In genomic region chr6:52186480-52186879, GRCh38 we compare ENCODE assay signal across 17 cellular contexts. TPM values are rescaled to one million over a fixed set of nuclear protein-coding genes. Genes with fewer than 3 reads are reported as not detected.
DNase-seq lines count a peak whose midpoint lies in the region; ATAC-seq lines count a peak whose summit lies in the region.
"Had no signal": no experiment of that assay in that cellular context is flagged by ENCODE, and none has a peak within 500 bp of the region (broad histone marks: within the 10 kb centered on the region; RNA-seq: fewer than 3 reads in every experiment).

No MANE protein-coding gene starts in this region.

- no peaks in the 10 kb centered on the region for H3K9me3 Mint-ChIP-seq in activated T-cell treated with anti-CD3 and anti-CD28 coated beads, Interleukin-2, amount 50 U/mL, for 4 hours
- no peaks in the 10 kb centered on the region for H3K9me3 Mint-ChIP-seq in activated CD8-positive, alpha-beta memory T cell treated with anti-CD3 and anti-CD28 coated beads, Interleukin-2, amount 10 ng/mL, durations not matched to agents 7 days and 5 days (ENCODE audit: low read depth)

- H3K4me1 Mint-ChIP-seq in activated T-cell treated with anti-CD3 and anti-CD28 coated beads, Interleukin-2, amount 50 U/mL, for 4 hours (ENCODE audit: low read depth), result peaks cover 5% of the 10 kb centered on the region
- peaks cover under 1% of the 10 kb centered on the region for H3K4me1 Mint-ChIP-seq in activated CD8-positive, alpha-beta memory T cell treated with anti-CD3 and anti-CD28 coated beads, Interleukin-2, amount 10 ng/mL, durations not matched to agents 7 days and 5 days
- H3K4me1 Mint-ChIP-seq: CD4-positive, CD25-positive, alpha-beta regulatory T cell had no signal

- CTCF ChIA-PET in activated CD8-positive, alpha-beta memory T cell treated with anti-CD3 and anti-CD28 coated beads, Interleukin-2, amount 10 ng/mL, durations not matched to agents 7 days and 5 days (lab: Charles Lee), result interaction anchor here (1.3 kb wide), 1 partner anchor 77 kb away, joined by 3 read pairs; no protein-coding TSS in a partner anchor

- H3K36me3 Mint-ChIP-seq in activated T-cell treated with anti-CD3 and anti-CD28 coated beads, Interleukin-2, amount 50 U/mL, for 4 hours (ENCODE audit: insufficient read depth), result peaks cover 1% of the 10 kb centered on the region
- no peaks in the 10 kb centered on the region for H3K36me3 Mint-ChIP-seq in activated CD8-positive, alpha-beta memory T cell treated with anti-CD3 and anti-CD28 coated beads, Interleukin-2, amount 10 ng/mL, durations not matched to agents 7 days and 5 days
- H3K36me3 Mint-ChIP-seq: activated naive CD8-positive, alpha-beta T cell; CD4-positive, CD25-positive, alpha-beta regulatory T cell had no signal

- DNase-seq in activated T-cell treated with anti-CD3 and anti-CD28 coated beads, Interleukin-2, amount 50 U/mL, for 4 hours, result no peak
- DNase-seq in activated T-cell treated with anti-CD3 and anti-CD28 coated beads for 4 hours, result no peak
- DNase-seq in G401 (ENCODE audit: low spot score), result no peak
- DNase-seq in activated CD8-positive, alpha-beta memory T cell treated with anti-CD3 and anti-CD28 coated beads, Interleukin-2, amount 10 ng/mL, durations not matched to agents 7 days and 5 days, result no peak
- DNase-seq in effector CD8-positive, alpha-beta T cell (lab: John Stamatoyannopoulos, UW), result no peak
- DNase-seq in HK-2 (ENCODE audit: unreplicated experiment), result no peak
- DNase-seq: CD4-positive, CD25-positive, alpha-beta regulatory T cell; central memory CD4-positive, alpha-beta T cell; gastrocnemius medialis; midbrain; NCI-H146; NCI-H524 treated with DMSO at 0.1 percent for 48 hours; ovary; testis had no signal

- in situ Hi-C loops in G401 (cut with HindIII; ENCODE audit: low sequenced_read_pairs), result no loop called here

- no peak overlapping the region for H3K27ac Mint-ChIP-seq in activated CD8-positive, alpha-beta memory T cell treated with anti-CD3 and anti-CD28 coated beads, Interleukin-2, amount 10 ng/mL, durations not matched to agents 7 days and 5 days
- H3K27ac Mint-ChIP-seq: activated naive CD8-positive, alpha-beta T cell; CD4-positive, CD25-positive, alpha-beta regulatory T cell had no signal

- peak overlapping the region; percentile 20 for H3K4me3 Mint-ChIP-seq in activated T-cell treated with anti-CD3 and anti-CD28 coated beads, Interleukin-2, amount 50 U/mL, for 4 hours
- H3K4me3 Mint-ChIP-seq in activated CD8-positive, alpha-beta memory T cell treated with anti-CD3 and anti-CD28 coated beads, Interleukin-2, amount 10 ng/mL, durations not matched to agents 7 days and 5 days, result no peak overlapping the region
- H3K4me3 Mint-ChIP-seq: activated naive CD8-positive, alpha-beta T cell; CD4-positive, CD25-positive, alpha-beta regulatory T cell had no signal

- H3K27me3 Mint-ChIP-seq in activated T-cell treated with anti-CD3 and anti-CD28 coated beads, Interleukin-2, amount 50 U/mL, for 4 hours (ENCODE audit: low read depth), result peaks cover 26% of the 10 kb centered on the region
- peaks cover 78% of the 10 kb centered on the region for H3K27me3 Mint-ChIP-seq in activated CD8-positive, alpha-beta memory T cell treated with anti-CD3 and anti-CD28 coated beads, Interleukin-2, amount 10 ng/mL, durations not matched to agents 7 days and 5 days

- no peak for ATAC-seq in activated T-cell treated with anti-CD3 and anti-CD28 coated beads, Interleukin-2, amount 50 U/mL, for 4 hours
- peak; percentile 86 for ATAC-seq in GM21723 (IDR thresholded peaks at IDR 0.05; ENCODE audit: unreplicated experiment)
- ATAC-seq in HG03159 (IDR thresholded peaks at IDR 0.05; ENCODE audit: unreplicated experiment), result peak; percentile 65
- ATAC-seq in activated CD8-positive, alpha-beta memory T cell treated with anti-CD3 and anti-CD28 coated beads, Interleukin-2, amount 10 ng/mL, durations not matched to agents 7 days and 5 days, result no peak
- ATAC-seq: gastrocnemius medialis had no signal

RNA-seq across cellular contexts. Expression of gene IL17A, which starts 0.3 kb away (rescaled TPM):
- 1 to 10 TPM; 1.9 to 4.8 (median 3.9) TPM for total RNA-seq in activated T-cell treated with anti-CD3 and anti-CD28 coated beads, Interleukin-2, amount 50 U/mL, for 4 hours
- not detected in 2 replicates for total RNA-seq in G401 (2014; rRNA removed; shearing (Covaris generic))
- not detected for total RNA-seq in activated CD8-positive, alpha-beta memory T cell treated with anti-CD3 and anti-CD28 coated beads, Interleukin-2, amount 10 ng/mL, durations not matched to agents 7 days and 5 days
- total RNA-seq: CD4-positive, CD25-positive, alpha-beta regulatory T cell; gastrocnemius medialis; ovary; testis had no signal

RNA-seq across cellular contexts. Expression of gene IL17F, which starts 57.8 kb away (rescaled TPM):
- 10 to 100 TPM in 2 of 3 donors, 1 to 10 TPM in 1; 1.8 to 52.4 (median 27.0) TPM for total RNA-seq in activated T-cell treated with anti-CD3 and anti-CD28 coated beads, Interleukin-2, amount 50 U/mL, for 4 hours
- not detected in 2 replicates for total RNA-seq in G401 (2014; rRNA removed; shearing (Covaris generic))
- not detected for total RNA-seq in activated CD8-positive, alpha-beta memory T cell treated with anti-CD3 and anti-CD28 coated beads, Interleukin-2, amount 10 ng/mL, durations not matched to agents 7 days and 5 days
- total RNA-seq: gastrocnemius medialis, ovary, testis had no signal

Comparison
In these comparisons a context has a peak if more than half of its experiments do, and no peak if none do; other contexts are left out.
1. ATAC-seq: peak in GM21723 (single experiment) and HG03159 (single experiment); none in activated T-cell treated with anti-CD3 and anti-CD28 coated beads, Interleukin-2, amount 50 U/mL, for 4 hours (0 of 2) and activated CD8-positive, alpha-beta memory T cell treated with anti-CD3 and anti-CD28 coated beads, Interleukin-2, amount 10 ng/mL, durations not matched to agents 7 days and 5 days (single experiment).